In genomic region chr3:55494976-55495375, GRCh38 we compare ENCODE assay signal across 1 cellular context.
TF ChIP-seq lines count a peak whose summit lies in the region.

No MANE protein-coding gene starts in this region.

TF ChIP-seq in HepG2, 621 proteins besides CTCF, POLR2A, EP300 and RAD21 (continued from another document):
- TF ChIP-seq ARID3A (IDR thresholded peaks at IDR 0.05; ENCODE audit: low read depth, low read length): no peak
